ENCODE assay signal across 8 cellular contexts in genomic region chr11:20647976-20648565, GRCh38. TPM values are rescaled to one million over a fixed set of nuclear protein-coding genes. Genes with fewer than 3 reads are reported as not detected.
DNase-seq lines count a peak whose midpoint lies in the region; ATAC-seq, FAIRE-seq and TF ChIP-seq lines count a peak whose summit lies in the region.

No MANE protein-coding gene starts in this region.

- TF ChIP-seq POLR2A in body of pancreas (IDR thresholded peaks at IDR 0.05) = no peak

- H3K9me3 ChIP-seq in body of pancreas = no peaks in the 10 kb centered on the region
- H3K9me3 ChIP-seq in keratinocyte (ENCODE audit: control insufficient read depth, low read depth, low read length) = no peaks in the 10 kb centered on the region

- H3K27ac ChIP-seq in body of pancreas (no peak overlapping the region), keratinocyte (ENCODE audit: control insufficient read depth, insufficient read depth, low read length) (no peak overlapping the region)

- ATAC-seq in body of pancreas (peak; percentile 63), HG03025 (IDR thresholded peaks at IDR 0.05; ENCODE audit: low FRiP score, unreplicated experiment) (no peak)

- intact Hi-C loops in body of pancreas (cut with DNase I) = loop anchor here (5.0 to 10.0 kb wide), 2 partner anchors 864 to 1657 kb away; no protein-coding TSS in a partner anchor

- dilution Hi-C loops in keratinocyte (cut with MboI; ENCODE audit: extremely low pct_ligation_motif_present, low sequenced_read_pairs) = no loop called here

- H3K9ac ChIP-seq in keratinocyte (ENCODE audit: control insufficient read depth, extremely low read depth, insufficient read depth, low read length) = no peak overlapping the region

- H3K27me3 ChIP-seq in body of pancreas (no peaks in the 10 kb centered on the region), keratinocyte (ENCODE audit: control insufficient read depth, extremely low read depth, insufficient read depth, low read length) (no peaks in the 10 kb centered on the region)

- no peaks in the 10 kb centered on the region for H3K79me2 ChIP-seq in keratinocyte (ENCODE audit: control insufficient read depth, insufficient read depth, low read length)

- H3K4me2 ChIP-seq in keratinocyte (ENCODE audit: control insufficient read depth, extremely low read depth, insufficient read depth, low read depth, low read length) = no peak overlapping the region

- FAIRE-seq in keratinocyte (lab: Jason Lieb, UNC) = no peak

- H4K20me1 ChIP-seq in keratinocyte (ENCODE audit: control insufficient read depth, extremely low read depth, insufficient read depth, low read length) = no peaks in the 10 kb centered on the region

- no peak overlapping the region for H2AFZ ChIP-seq in keratinocyte (ENCODE audit: control insufficient read depth, low read length)

- DNase-seq in DMS153 treated with DMSO at 0.1 percent for 48 hours (lab: John Stamatoyannopoulos, UW; ENCODE audit: unreplicated experiment) = peak; percentile 45
- DNase-seq in GM19238 (ENCODE audit: insufficient read length, low spot score) = peak; percentile 29
- DNase-seq in HS-27A (ENCODE audit: low read depth) = peak; percentile 12
- DNase-seq in OCI-M1 (lab: John Stamatoyannopoulos, UW) = peak; percentile 71
- DNase-seq in body of pancreas = peak; percentile 51 to 58 (median 54)
- peak; percentile 17 for DNase-seq in keratinocyte (ENCODE audit: low read depth, low spot score)
- DNase-seq in stimulated activated CD8-positive, alpha-beta memory T cell treated with anti-CD3 and anti-CD28 coated beads, Interleukin-12 subunit alpha, Interleukin-12 subunit beta, amount 100 ng/mL, for 1 hour (ENCODE audit: low read depth) = peak; percentile 3

- no peak overlapping the region for H3K4me3 ChIP-seq in body of pancreas
- no peak overlapping the region for H3K4me3 ChIP-seq in keratinocyte (ENCODE audit: control insufficient read depth in 2 of 3, extremely low read depth in 1 of 3, insufficient read depth in 2 of 3, low read depth in 1 of 3, low read length in 3 of 3)

- TF ChIP-seq CTCF in body of pancreas (IDR thresholded peaks at IDR 0.05) (peak; percentile 77 to 89 (median 83)), keratinocyte (optimal IDR thresholded peaks at IDR 0.05 in 1 of 3, IDR thresholded peaks at IDR 0.05 in 1 of 3, conservative IDR thresholded peaks at IDR 0.05 in 1 of 3; ENCODE audit: extremely low read depth in 1 of 3, insufficient read depth in 2 of 3, low read length in 3 of 3) (peak; percentile 70 to 84 (median 75))

- WGBS in body of pancreas, 2 donors = 31 to 33% methylated on average over 4 of the region's 4 CpGs

- H3K9me1 ChIP-seq in keratinocyte (ENCODE audit: control insufficient read depth, extremely low read depth, insufficient read depth, low read length) = no peaks in the 10 kb centered on the region

- H3K4me1 ChIP-seq in body of pancreas (no peaks in the 10 kb centered on the region), keratinocyte (ENCODE audit: control insufficient read depth, extremely low read depth, insufficient read depth, low read length) (no peaks in the 10 kb centered on the region)

- no peaks in the 10 kb centered on the region for H3K36me3 ChIP-seq in body of pancreas (replicated peaks in 1 of 2; ENCODE audit: insufficient read depth in 1 of 2, low read depth in 2 of 2)
- no peaks in the 10 kb centered on the region for H3K36me3 ChIP-seq in keratinocyte (ENCODE audit: control insufficient read depth in 2 of 2, extremely low read depth in 1 of 2, insufficient read depth in 2 of 2, low read length in 2 of 2)

RNA-seq across cellular contexts. Expression of gene NELL1, which starts 21.3 kb away (rescaled TPM):
- total RNA-seq in body of pancreas = not detected
- not detected in 3 replicates for polyA plus RNA-seq in keratinocyte
- not detected for polyA plus RNA-seq in keratinocyte (2011; ENCODE audit: low read depth)
- not detected in 2 replicates for polyA plus RNA-seq in keratinocyte (2011; cell fraction: cytosol; rRNA removed)
- polyA plus RNA-seq in keratinocyte (2011; cell fraction: nucleus; rRNA removed) = not detected in 2 replicates
- not detected in 2 replicates for polyA plus RNA-seq in keratinocyte (2012; ENCODE audit: low replicate concordance)
- polyA minus RNA-seq in keratinocyte = 0.07 TPM in 1 of 3 replicates, not detected in the others
- polyA minus RNA-seq in keratinocyte (2011; cell fraction: cytosol; rRNA and poly(A)+ RNA removed) = not detected
- polyA minus RNA-seq in keratinocyte (2011; cell fraction: nucleus; rRNA and poly(A)+ RNA removed) = not detected in 2 replicates

RNA-seq across cellular contexts. Expression of gene SLC6A5, which starts 48.7 kb away (rescaled TPM):
- total RNA-seq in body of pancreas = not detected
- not detected in 3 replicates for polyA plus RNA-seq in keratinocyte
- not detected for polyA plus RNA-seq in keratinocyte (2011; ENCODE audit: low read depth)
- polyA plus RNA-seq in keratinocyte (2011; cell fraction: cytosol; rRNA removed) = 0.06 TPM in 1 of 2 replicates, not detected in the other
- polyA plus RNA-seq in keratinocyte (2011; cell fraction: nucleus; rRNA removed) = 0.14 TPM in 1 of 2 replicates, not detected in the other
- polyA plus RNA-seq in keratinocyte (2012; ENCODE audit: low replicate concordance) = not detected in 2 replicates
- polyA minus RNA-seq in keratinocyte = not detected in 3 replicates
- not detected for polyA minus RNA-seq in keratinocyte (2011; cell fraction: cytosol; rRNA and poly(A)+ RNA removed)
- not detected in 2 replicates for polyA minus RNA-seq in keratinocyte (2011; cell fraction: nucleus; rRNA and poly(A)+ RNA removed)

Comparison
In these comparisons a context has a peak if more than half of its experiments do, and no peak if none do; other contexts are left out.
1. DNase-seq: peak in every context shown above with its lines; median percentile 71 in OCI-M1; 54 in body of pancreas; 45 in DMS153 treated with DMSO at 0.1 percent for 48 hours; 29 in GM19238; 17 in keratinocyte; 12 in HS-27A; 3 in stimulated activated CD8-positive, alpha-beta memory T cell treated with anti-CD3 and anti-CD28 coated beads, Interleukin-12 subunit alpha, Interleukin-12 subunit beta, amount 100 ng/mL, for 1 hour.